Comparison of ENCODE assay signal across 8 cellular contexts in the genomic region with DNA sequence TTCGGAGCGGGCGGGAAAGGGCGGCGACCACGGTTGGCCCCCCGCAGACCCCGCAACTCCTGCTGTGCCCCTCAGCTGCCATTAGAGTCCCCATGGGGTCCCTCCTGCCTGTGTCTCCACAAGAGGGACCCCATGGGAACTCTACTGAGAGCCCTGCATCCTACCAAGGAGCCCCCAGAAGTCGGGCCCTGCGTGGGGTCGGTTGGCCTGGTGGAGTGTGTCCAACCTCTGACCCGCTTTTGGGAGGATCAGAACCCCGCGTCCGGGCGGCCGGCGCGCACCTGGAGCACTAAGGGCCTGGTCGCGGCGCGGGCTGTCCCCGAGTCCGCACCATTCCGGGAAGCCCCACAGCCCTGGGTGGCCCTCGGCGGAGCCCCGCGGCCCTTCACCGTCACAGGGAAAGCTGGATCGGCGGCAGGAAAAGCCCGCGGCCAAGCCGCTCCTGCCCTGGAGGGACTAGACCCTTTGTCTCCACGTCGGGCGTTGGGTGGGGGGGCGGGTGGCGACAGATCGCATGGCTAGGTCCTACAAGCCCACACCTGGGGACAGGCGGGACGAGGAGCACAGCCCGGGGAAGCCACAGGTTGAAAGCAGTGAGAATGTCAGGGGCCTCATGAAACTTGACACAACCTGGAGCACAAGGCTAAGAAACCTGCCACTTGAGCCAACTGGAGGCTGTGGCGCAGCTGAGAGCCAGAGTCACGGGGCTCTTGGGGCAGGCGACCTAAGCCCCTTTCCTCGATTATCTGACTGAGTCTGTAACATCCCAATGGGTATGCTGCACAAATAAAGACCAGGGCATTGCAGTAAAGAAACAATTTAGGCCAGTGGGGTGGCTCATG. TPM values are rescaled to one million over a fixed set of nuclear protein-coding genes. Genes with fewer than 3 reads are reported as not detected.
DNase-seq lines count a peak whose midpoint lies in the region; ATAC-seq and TF ChIP-seq lines count a peak whose summit lies in the region.

No MANE protein-coding gene starts in this region.

- H3K4me1 ChIP-seq in right cardiac atrium (ENCODE audit: control insufficient read depth, insufficient read depth, low read length) (no peaks in the 10 kb centered on the region), Caco-2 (no peaks in the 10 kb centered on the region)

- H3K27ac ChIP-seq in right cardiac atrium (ENCODE audit: low read length): no peak overlapping the region

- H3K9me3 Mint-ChIP-seq in activated CD8-positive, alpha-beta T cell treated with anti-CD3 and anti-CD28 coated beads, Interleukin-2, amount 10 ng/mL, durations not matched to agents 7 days and 5 days (ENCODE audit: insufficient read depth): no peaks in the 10 kb centered on the region
- H3K9me3 Mint-ChIP-seq in stimulated activated naive CD8-positive, alpha-beta T cell treated with anti-CD3 and anti-CD28 coated beads, Interleukin-15, amount 100 ng/mL, for 72 hours: no peaks in the 10 kb centered on the region
- H3K9me3 Mint-ChIP-seq in Caco-2 (ENCODE audit: unreplicated experiment): no peaks in the 10 kb centered on the region

- no TSS peak for BruUV-seq in Caco-2 (replicated peaks; lab: Mats Ljungman, UMichigan)

- CTCF ChIA-PET in activated CD8-positive, alpha-beta T cell treated with anti-CD3 and anti-CD28 coated beads, Interleukin-2, amount 10 ng/mL, durations not matched to agents 7 days and 5 days (lab: Charles Lee): interaction anchor here (1.0 to 1.5 kb wide), 4 partner anchors 9 to 58 kb away, joined by 3 to 7 read pairs (median 5); no protein-coding TSS in a partner anchor
- CTCF ChIA-PET in Caco-2 (lab: Charles Lee): no interaction called here

- peak overlapping the region; percentile 39 for H3K4me3 ChIP-seq in right cardiac atrium (ENCODE audit: low read length)
- no peak overlapping the region for H3K4me3 ChIP-seq in Caco-2 (ENCODE audit: low read depth, low read length)

- DNase-seq in NCI-H146 (lab: John Stamatoyannopoulos, UW) (peak; percentile 30), NCI-H146 treated with DMSO at 0.1 percent for 48 hours (lab: John Stamatoyannopoulos, UW; ENCODE audit: unreplicated experiment) (no peak), right cardiac atrium (peak in 2 of 3 donors; percentile 47 to 61), Caco-2 (no peak)
- DNase-seq in activated CD8-positive, alpha-beta T cell treated with anti-CD3 and anti-CD28 coated beads, Interleukin-2, amount 10 ng/mL, durations not matched to agents 7 days and 5 days: no peak
- DNase-seq in stimulated activated naive CD8-positive, alpha-beta T cell treated with anti-CD3 and anti-CD28 coated beads, Interleukin-15, amount 100 ng/mL, for 72 hours: no peak
- no peak for DNase-seq in activated effector memory CD4-positive, alpha-beta T cell treated with Interleukin-2 at 50 U/mL for 16 hours
- DNase-seq in activated CD4-positive, alpha-beta T cell treated with anti-CD3 and anti-CD28 coated beads for 48 hours: no peak

- peaks cover 25% of the 10 kb centered on the region for H3K4me1 Mint-ChIP-seq in activated CD8-positive, alpha-beta T cell treated with anti-CD3 and anti-CD28 coated beads, Interleukin-2, amount 10 ng/mL, durations not matched to agents 7 days and 5 days (ENCODE audit: low read depth)
- peaks cover 15% of the 10 kb centered on the region for H3K4me1 Mint-ChIP-seq in stimulated activated naive CD8-positive, alpha-beta T cell treated with anti-CD3 and anti-CD28 coated beads, Interleukin-15, amount 100 ng/mL, for 72 hours
- no peaks in the 10 kb centered on the region for H3K4me1 Mint-ChIP-seq in Caco-2 (ENCODE audit: low read depth, unreplicated experiment)

- intact Hi-C loops in right cardiac atrium (cut with DNase I) (no loop called here), Caco-2 (cut with micrococcal nuclease; ENCODE audit: unreplicated experiment) (no loop called here)

- ATAC-seq in activated CD8-positive, alpha-beta T cell treated with anti-CD3 and anti-CD28 coated beads, Interleukin-2, amount 10 ng/mL, durations not matched to agents 7 days and 5 days: peak; percentile 17
- ATAC-seq in right cardiac atrium: peak; percentile 18 to 33
- peak; percentile 27 for ATAC-seq in stimulated activated naive CD8-positive, alpha-beta T cell treated with anti-CD3 and anti-CD28 coated beads, Interleukin-15, amount 100 ng/mL, for 72 hours

- 23% methylated on average over 48 of the region's 49 CpGs for WGBS in right cardiac atrium

- TF ChIP-seq CTCF in Caco-2 (IDR thresholded peaks at IDR 0.05; ENCODE audit: insufficient read depth in 1 of 2, low read depth in 1 of 2, low read length in 1 of 2, severe bottlenecking in 1 of 2, unreplicated experiment in 1 of 2): no peak

- no peaks in the 10 kb centered on the region for H3K36me3 ChIP-seq in Caco-2 (ENCODE audit: control insufficient read depth, insufficient read depth, low read length)

- no peaks in the 10 kb centered on the region for H3K9me3 ChIP-seq in right cardiac atrium (ENCODE audit: control insufficient read depth, low read length)
- H3K9me3 ChIP-seq in Caco-2: no peaks in the 10 kb centered on the region

- H3K27me3 Mint-ChIP-seq in activated CD8-positive, alpha-beta T cell treated with anti-CD3 and anti-CD28 coated beads, Interleukin-2, amount 10 ng/mL, durations not matched to agents 7 days and 5 days (ENCODE audit: low read depth): peaks cover 38% of the 10 kb centered on the region
- H3K27me3 Mint-ChIP-seq in stimulated activated naive CD8-positive, alpha-beta T cell treated with anti-CD3 and anti-CD28 coated beads, Interleukin-15, amount 100 ng/mL, for 72 hours: peaks cover 32% of the 10 kb centered on the region
- peaks cover 3% of the 10 kb centered on the region for H3K27me3 Mint-ChIP-seq in Caco-2 (ENCODE audit: insufficient read depth, unreplicated experiment)

- H3K27ac Mint-ChIP-seq in activated CD8-positive, alpha-beta T cell treated with anti-CD3 and anti-CD28 coated beads, Interleukin-2, amount 10 ng/mL, durations not matched to agents 7 days and 5 days: no peak overlapping the region
- H3K27ac Mint-ChIP-seq in stimulated activated naive CD8-positive, alpha-beta T cell treated with anti-CD3 and anti-CD28 coated beads, Interleukin-15, amount 100 ng/mL, for 72 hours: no peak overlapping the region
- no peak overlapping the region for H3K27ac Mint-ChIP-seq in Caco-2 (ENCODE audit: unreplicated experiment)

- H3K36me3 Mint-ChIP-seq in activated CD8-positive, alpha-beta T cell treated with anti-CD3 and anti-CD28 coated beads, Interleukin-2, amount 10 ng/mL, durations not matched to agents 7 days and 5 days (ENCODE audit: low read depth): peaks cover 3% of the 10 kb centered on the region
- H3K36me3 Mint-ChIP-seq in Caco-2 (ENCODE audit: insufficient read depth, unreplicated experiment): no peaks in the 10 kb centered on the region

- H3K27me3 ChIP-seq in right cardiac atrium (ENCODE audit: control insufficient read depth, insufficient read depth) (no peaks in the 10 kb centered on the region), Caco-2 (replicated peaks; ENCODE audit: control insufficient read depth, insufficient read depth, low read length) (no peaks in the 10 kb centered on the region)

- peak overlapping the region; percentile 69 for H3K4me3 Mint-ChIP-seq in activated CD8-positive, alpha-beta T cell treated with anti-CD3 and anti-CD28 coated beads, Interleukin-2, amount 10 ng/mL, durations not matched to agents 7 days and 5 days
- H3K4me3 Mint-ChIP-seq in stimulated activated naive CD8-positive, alpha-beta T cell treated with anti-CD3 and anti-CD28 coated beads, Interleukin-15, amount 100 ng/mL, for 72 hours: peak overlapping the region; percentile 76 to 77
- H3K4me3 Mint-ChIP-seq in Caco-2 (ENCODE audit: unreplicated experiment): no peak overlapping the region

- POLR2A ChIA-PET in activated CD8-positive, alpha-beta T cell treated with anti-CD3 and anti-CD28 coated beads, Interleukin-2, amount 10 ng/mL, durations not matched to agents 7 days and 5 days (lab: Charles Lee): interaction anchor here (1.0 to 1.7 kb wide), 3 partner anchors 9 to 21 kb away, joined by 3 to 6 read pairs (median 3); partner anchors contain the start of gene MBD1
- POLR2A ChIA-PET in Caco-2 (lab: Charles Lee): no interaction called here

RNA-seq across cellular contexts. Expression of gene CXXC1, which starts 11.2 kb away (rescaled TPM):
- 100 to 1,000 TPM; 136 to 158 TPM for total RNA-seq in activated CD8-positive, alpha-beta T cell treated with anti-CD3 and anti-CD28 coated beads, Interleukin-2, amount 10 ng/mL, durations not matched to agents 7 days and 5 days
- total RNA-seq in right cardiac atrium (10 to 100 TPM; 31.9 to 52.3 (median 42.1) TPM), Caco-2 (2022) (37.7 and 41.5 TPM in 2 replicates)
- 34.2 TPM for polyA plus RNA-seq in right cardiac atrium

RNA-seq across cellular contexts. Expression of gene MBD1, which starts 17.3 kb away (rescaled TPM):
- total RNA-seq in activated CD8-positive, alpha-beta T cell treated with anti-CD3 and anti-CD28 coated beads, Interleukin-2, amount 10 ng/mL, durations not matched to agents 7 days and 5 days: 100 to 1,000 TPM in 1 of 2 experiments, 10 to 100 TPM in 1; 97.3 to 101 TPM
- total RNA-seq in right cardiac atrium (10 to 100 TPM; 44.7 to 59.7 (median 55.9) TPM), Caco-2 (2022) (31.1 and 34.7 TPM in 2 replicates)
- 30.3 TPM for polyA plus RNA-seq in right cardiac atrium

RNA-seq across cellular contexts. Expression of gene CFAP53, which starts 32.4 kb away (rescaled TPM):
- total RNA-seq in activated CD8-positive, alpha-beta T cell treated with anti-CD3 and anti-CD28 coated beads, Interleukin-2, amount 10 ng/mL, durations not matched to agents 7 days and 5 days: under 1 TPM; 0.21 to 0.29 TPM
- total RNA-seq in right cardiac atrium: under 1 TPM; 0.23 to 0.56 (median 0.29) TPM
- polyA plus RNA-seq in right cardiac atrium: 0.34 TPM
- total RNA-seq in Caco-2 (2022): 0.23 TPM in 1 of 2 replicates, not detected in the other

Comparison
In these comparisons a context has a peak if more than half of its experiments do, and no peak if none do; other contexts are left out.
1. DNase-seq: peak in NCI-H146 (single experiment) and right cardiac atrium (2 of 3); none in NCI-H146 treated with DMSO at 0.1 percent for 48 hours (single experiment), activated CD8-positive, alpha-beta T cell treated with anti-CD3 and anti-CD28 coated beads, Interleukin-2, amount 10 ng/mL, durations not matched to agents 7 days and 5 days (single experiment), stimulated activated naive CD8-positive, alpha-beta T cell treated with anti-CD3 and anti-CD28 coated beads, Interleukin-15, amount 100 ng/mL, for 72 hours (0 of 2), activated effector memory CD4-positive, alpha-beta T cell treated with Interleukin-2 at 50 U/mL for 16 hours (single experiment), Caco-2 (0 of 2) and activated CD4-positive, alpha-beta T cell treated with anti-CD3 and anti-CD28 coated beads for 48 hours (single experiment).
2. Peak in every context shown above with its lines, with median percentiles within 50 percentile points of each other: ATAC-seq.